Comparison of ENCODE assay signal across 28 cellular contexts in genomic region chr13:51244637-51245405, GRCh38. TPM values are rescaled to one million over a fixed set of nuclear protein-coding genes. Genes with fewer than 3 reads are reported as not detected.
A peak's percentile ranks its signal among the peaks of the same experiment; 100 is the strongest.
DNase-seq lines count a peak whose midpoint lies in the region; ATAC-seq and TF ChIP-seq lines count a peak whose summit lies in the region.
"Had no signal": no experiment of that assay in that cellular context is flagged by ENCODE, and none has a peak within 500 bp of the region (broad histone marks: within the 10 kb centered on the region; RNA-seq: fewer than 3 reads in every experiment).

No MANE protein-coding gene starts in this region.

- CTCF ChIA-PET in activated CD8-positive, alpha-beta memory T cell treated with anti-CD3 and anti-CD28 coated beads, Interleukin-2, amount 10 ng/mL, durations not matched to agents 7 days and 5 days (lab: Charles Lee), result interaction anchor here (0.7 to 1.4 kb wide), 3 partner anchors 18 to 41 kb away, joined by 3 read pairs; no protein-coding TSS in a partner anchor

- H3K4me1 ChIP-seq in gastroesophageal sphincter, result peaks cover 8 to 90% (median 11%) of the 10 kb centered on the region in 3 donors
- H3K4me1 ChIP-seq: A549 had no signal

- peaks cover 31% of the 10 kb centered on the region for H3K27me3 Mint-ChIP-seq in activated CD8-positive, alpha-beta memory T cell treated with anti-CD3 and anti-CD28 coated beads, Interleukin-2, amount 10 ng/mL, durations not matched to agents 7 days and 5 days
- peaks cover 29% of the 10 kb centered on the region for H3K27me3 Mint-ChIP-seq in stimulated activated memory B cell treated with anti-CD40 and anti-IgM and Interleukin-4, amounts not matched to agents 10 μg/mL and 1 μg/mL and 100 μg/mL, for 72 hours

- TF ChIP-seq POLR2A in gastroesophageal sphincter (IDR thresholded peaks at IDR 0.05), result no peak

- H3K36me3 Mint-ChIP-seq in activated CD8-positive, alpha-beta memory T cell treated with anti-CD3 and anti-CD28 coated beads, Interleukin-2, amount 10 ng/mL, durations not matched to agents 7 days and 5 days, result no peaks in the 10 kb centered on the region
- no peaks in the 10 kb centered on the region for H3K36me3 Mint-ChIP-seq in stimulated activated memory B cell treated with anti-CD40 and anti-IgM and Interleukin-4, amounts not matched to agents 10 μg/mL and 1 μg/mL and 100 μg/mL, for 72 hours
- H3K36me3 Mint-ChIP-seq: CD8-positive, alpha-beta T cell; immature natural killer cell; naive thymus-derived CD8-positive, alpha-beta T cell had no signal

- no peak overlapping the region for H3K4me3 Mint-ChIP-seq in activated CD8-positive, alpha-beta memory T cell treated with anti-CD3 and anti-CD28 coated beads, Interleukin-2, amount 10 ng/mL, durations not matched to agents 7 days and 5 days
- no peak overlapping the region for H3K4me3 Mint-ChIP-seq in stimulated activated memory B cell treated with anti-CD40 and anti-IgM and Interleukin-4, amounts not matched to agents 10 μg/mL and 1 μg/mL and 100 μg/mL, for 72 hours
- H3K4me3 Mint-ChIP-seq: activated CD4-positive, alpha-beta T cell treated with anti-CD3 and anti-CD28 coated beads, Interleukin-2, amount 10 ng/mL, durations not matched to agents 7 days and 5 days; CD8-positive, alpha-beta T cell; immature natural killer cell; naive thymus-derived CD8-positive, alpha-beta T cell had no signal

- no peaks in the 10 kb centered on the region for H3K4me1 Mint-ChIP-seq in activated CD8-positive, alpha-beta memory T cell treated with anti-CD3 and anti-CD28 coated beads, Interleukin-2, amount 10 ng/mL, durations not matched to agents 7 days and 5 days
- H3K4me1 Mint-ChIP-seq in stimulated activated memory B cell treated with anti-CD40 and anti-IgM and Interleukin-4, amounts not matched to agents 10 μg/mL and 1 μg/mL and 100 μg/mL, for 72 hours, result no peaks in the 10 kb centered on the region
- H3K4me1 Mint-ChIP-seq: activated CD4-positive, alpha-beta T cell treated with anti-CD3 and anti-CD28 coated beads, Interleukin-2, amount 10 ng/mL, durations not matched to agents 7 days and 5 days; immature natural killer cell; naive thymus-derived CD8-positive, alpha-beta T cell had no signal

- 75 to 91% methylated on average over 3 to 5 of the region's 14 CpGs for WGBS in gastroesophageal sphincter (ENCODE audit: low coverage in 1 of 2), 2 donors

- no peaks in the 10 kb centered on the region for H3K27me3 ChIP-seq in gastroesophageal sphincter
- H3K27me3 ChIP-seq: body of pancreas, left lung, stomach, upper lobe of left lung had no signal

- H3K4me3 ChIP-seq in gastroesophageal sphincter, result no peak overlapping the region
- H3K4me3 ChIP-seq: A549, body of pancreas, left lung, stomach, upper lobe of left lung had no signal

- no peak for TF ChIP-seq CTCF in gastroesophageal sphincter (IDR thresholded peaks at IDR 0.05)

- ATAC-seq in activated CD8-positive, alpha-beta memory T cell treated with anti-CD3 and anti-CD28 coated beads, Interleukin-2, amount 10 ng/mL, durations not matched to agents 7 days and 5 days, result no peak
- ATAC-seq in gastroesophageal sphincter, result no peak
- ATAC-seq in stimulated activated memory B cell treated with anti-CD40 and anti-IgM and Interleukin-4, amounts not matched to agents 10 μg/mL and 1 μg/mL and 100 μg/mL, for 72 hours, result peak; percentile 56
- ATAC-seq in HG02610 (IDR thresholded peaks at IDR 0.05; ENCODE audit: unreplicated experiment), result no peak
- ATAC-seq: A549; body of pancreas; CD8-positive, alpha-beta T cell; left lung; naive thymus-derived CD8-positive, alpha-beta T cell had no signal

- peak overlapping the region in 3 of 4 donors; percentile 13 to 80 (median 79) for H3K27ac ChIP-seq in gastroesophageal sphincter
- H3K27ac ChIP-seq: A549, body of pancreas, left lung, upper lobe of left lung, WERI-Rb-1 had no signal

- no peaks in the 10 kb centered on the region for H3K9me3 Mint-ChIP-seq in activated CD8-positive, alpha-beta memory T cell treated with anti-CD3 and anti-CD28 coated beads, Interleukin-2, amount 10 ng/mL, durations not matched to agents 7 days and 5 days (ENCODE audit: low read depth)
- no peaks in the 10 kb centered on the region for H3K9me3 Mint-ChIP-seq in stimulated activated memory B cell treated with anti-CD40 and anti-IgM and Interleukin-4, amounts not matched to agents 10 μg/mL and 1 μg/mL and 100 μg/mL, for 72 hours
- H3K9me3 Mint-ChIP-seq: activated CD4-positive, alpha-beta T cell treated with anti-CD3 and anti-CD28 coated beads, Interleukin-2, amount 10 ng/mL, durations not matched to agents 7 days and 5 days; CD8-positive, alpha-beta T cell; immature natural killer cell; naive thymus-derived CD8-positive, alpha-beta T cell had no signal

- DNase-seq in activated CD8-positive, alpha-beta memory T cell treated with anti-CD3 and anti-CD28 coated beads, Interleukin-2, amount 10 ng/mL, durations not matched to agents 7 days and 5 days, result peak; percentile 23
- no peak for DNase-seq in activated CD8-positive, alpha-beta memory T cell treated with anti-CD3 and anti-CD28 coated beads for 24 hours
- peak; percentile 98 for DNase-seq in NCI-H526 treated with DMSO at 0.1 percent for 48 hours (lab: John Stamatoyannopoulos, UW)
- no peak for DNase-seq in SW 1271 (lab: John Stamatoyannopoulos, UW)
- DNase-seq in activated CD4-positive, CD25-positive, alpha-beta regulatory T cell treated with anti-CD3 and anti-CD28 coated beads, Interleukin-2, amount 50 U/mL, for 72 hours, result no peak
- DNase-seq: activated CD4-positive, alpha-beta T cell treated with anti-CD3 and anti-CD28 coated beads, Interleukin-2, amount 10 ng/mL, durations not matched to agents 7 days and 5 days; activated naive CD4-positive, alpha-beta T cell; activated T-cell treated with anti-CD3 and anti-CD28 coated beads, Interleukin-2, amount 50 U/mL, for 48 hours; body of pancreas; CD8-positive, alpha-beta T cell; DMS 273 treated with DMSO at 0.1 percent for 48 hours; effector memory CD4-positive, alpha-beta T cell; erythroblast; immature natural killer cell; naive thymus-derived CD8-positive, alpha-beta T cell; NCI-H1436; Right ventricle myocardium superior; small intestine; stimulated activated CD4-positive, alpha-beta T cell treated with anti-CD3 and anti-CD28 coated beads, Interleukin-1b, Interleukin-23, amount 100 ng/mL, for 48 hours; stimulated activated CD8-positive, alpha-beta memory T cell treated with anti-CD3 and anti-CD28 coated beads, Interleukin-4, amount 100 ng/mL, for 48 hours; stomach; upper lobe of left lung; WERI-Rb-1 had no signal

- TF ChIP-seq EP300 in gastroesophageal sphincter (IDR thresholded peaks at IDR 0.05), result no peak

- no peaks in the 10 kb centered on the region for H3K9me3 ChIP-seq in gastroesophageal sphincter
- H3K9me3 ChIP-seq: A549, body of pancreas, left lung, stomach, upper lobe of left lung had no signal

- no peaks in the 10 kb centered on the region for H3K36me3 ChIP-seq in gastroesophageal sphincter
- H3K36me3 ChIP-seq: left lung, stomach had no signal

- no peak overlapping the region for H3K27ac Mint-ChIP-seq in activated CD8-positive, alpha-beta memory T cell treated with anti-CD3 and anti-CD28 coated beads, Interleukin-2, amount 10 ng/mL, durations not matched to agents 7 days and 5 days
- H3K27ac Mint-ChIP-seq in stimulated activated memory B cell treated with anti-CD40 and anti-IgM and Interleukin-4, amounts not matched to agents 10 μg/mL and 1 μg/mL and 100 μg/mL, for 72 hours, result no peak overlapping the region
- H3K27ac Mint-ChIP-seq: activated CD4-positive, alpha-beta T cell treated with anti-CD3 and anti-CD28 coated beads, Interleukin-2, amount 10 ng/mL, durations not matched to agents 7 days and 5 days; CD8-positive, alpha-beta T cell; immature natural killer cell had no signal

RNA-seq across cellular contexts. Expression of gene FAM124A, which starts 22.6 kb away (rescaled TPM):
- under 1 TPM; 0.09 to 0.26 TPM for total RNA-seq in activated CD8-positive, alpha-beta memory T cell treated with anti-CD3 and anti-CD28 coated beads, Interleukin-2, amount 10 ng/mL, durations not matched to agents 7 days and 5 days
- total RNA-seq in gastroesophageal sphincter, result 10 to 100 TPM; 13.7 to 23.2 (median 15.2) TPM
- total RNA-seq: activated CD4-positive, alpha-beta T cell treated with anti-CD3 and anti-CD28 coated beads, Interleukin-2, amount 10 ng/mL, durations not matched to agents 7 days and 5 days; naive thymus-derived CD8-positive, alpha-beta T cell had no signal

Comparison
In these comparisons a context has a peak if more than half of its experiments do, and no peak if none do; other contexts are left out.
1. DNase-seq: peak in activated CD8-positive, alpha-beta memory T cell treated with anti-CD3 and anti-CD28 coated beads, Interleukin-2, amount 10 ng/mL, durations not matched to agents 7 days and 5 days (single experiment) and NCI-H526 treated with DMSO at 0.1 percent for 48 hours (single experiment); none in activated CD8-positive, alpha-beta memory T cell treated with anti-CD3 and anti-CD28 coated beads for 24 hours (single experiment), SW 1271 (0 of 2) and activated CD4-positive, CD25-positive, alpha-beta regulatory T cell treated with anti-CD3 and anti-CD28 coated beads, Interleukin-2, amount 50 U/mL, for 72 hours (single experiment).
2. RNA of gene FAM124A, which starts 22.6 kb away (total RNA-seq): 13.7 to 23.2 TPM in gastroesophageal sphincter; 0.09 to 0.26 TPM in activated CD8-positive, alpha-beta memory T cell treated with anti-CD3 and anti-CD28 coated beads, Interleukin-2, amount 10 ng/mL, durations not matched to agents 7 days and 5 days; every median in the first group is over 10 times any median in the second.